Comparison of ENCODE assay signal across 8 cellular contexts in genomic region chr20:63980317-63980805, GRCh38. TPM values are rescaled to one million over a fixed set of nuclear protein-coding genes. Genes with fewer than 3 reads are reported as not detected.
A peak's percentile ranks its signal among the peaks of the same experiment; 100 is the strongest.
DNase-seq lines count a peak whose midpoint lies in the region; ATAC-seq, FAIRE-seq and TF ChIP-seq lines count a peak whose summit lies in the region.

No MANE protein-coding gene starts in this region.

- H3K9me3 ChIP-seq in adrenal gland (replicated peaks in 1 of 3) (no peaks in the 10 kb centered on the region), kidney (ENCODE audit: control insufficient read depth in 1 of 2, low read length in 2 of 2) (no peaks in the 10 kb centered on the region), stomach smooth muscle (ENCODE audit: control insufficient read depth in 2 of 2, low read length in 2 of 2) (no peaks in the 10 kb centered on the region)

- ATAC-seq in HG03342 (IDR thresholded peaks at IDR 0.05; ENCODE audit: unreplicated experiment), result no peak

- FAIRE-seq in kidney (lab: Jason Lieb, UNC), result no peak

- TF ChIP-seq POLR2A in adrenal gland (IDR thresholded peaks at IDR 0.05), result no peak

- H3K4me1 ChIP-seq in adrenal gland (replicated peaks in 1 of 2) (peaks cover 31 to 40% of the 10 kb centered on the region in 2 donors), kidney (ENCODE audit: control insufficient read depth in 1 of 2, insufficient read depth in 1 of 2, low read depth in 1 of 2, low read length in 2 of 2) (peaks cover 7 to 22% of the 10 kb centered on the region in 2 donors), stomach smooth muscle (ENCODE audit: control insufficient read depth, insufficient read depth, low read length) (peaks cover 39% of the 10 kb centered on the region)

- H3K9me3 Mint-ChIP-seq in IgD-negative memory B cell, result no peaks in the 10 kb centered on the region

- H3K36me3 ChIP-seq in adrenal gland (replicated peaks in 1 of 2) (peaks cover 0 to 18% of the 10 kb centered on the region in 2 donors), kidney (ENCODE audit: control insufficient read depth in 1 of 2, insufficient read depth in 2 of 2, low read length in 2 of 2) (peaks cover 9% of the 10 kb centered on the region in 2 donors), stomach smooth muscle (ENCODE audit: control insufficient read depth in 2 of 2, insufficient read depth in 2 of 2, low read length in 2 of 2) (peaks cover 13 to 14% of the 10 kb centered on the region in 2 donors)

- H3K4me1 Mint-ChIP-seq in IgD-negative memory B cell, result peaks cover 31 to 42% (median 32%) of the 10 kb centered on the region in 3 donors

- TF ChIP-seq CTCF in adrenal gland (IDR thresholded peaks at IDR 0.05) (no peak), kidney (IDR thresholded peaks at IDR 0.05; ENCODE audit: borderline replicate concordance, extremely low read depth, insufficient read depth) (no peak), GM20000 (IDR thresholded peaks at IDR 0.05; ENCODE audit: extremely low read depth, missing control alignments) (no peak)

- H3K27ac ChIP-seq in adrenal gland (peak overlapping the region in 3 of 5 donors; percentile 67 to 94 (median 85)), kidney (ENCODE audit: low read depth in 2 of 2, low read length in 2 of 2) (peak overlapping the region; percentile 33 to 39), stomach smooth muscle (ENCODE audit: low read length) (peak overlapping the region; percentile 76)

- H3K27ac Mint-ChIP-seq in IgD-negative memory B cell, result peak overlapping the region; percentile 82 to 96 (median 96)

- H3K27me3 ChIP-seq in adrenal gland (no peaks in the 10 kb centered on the region), stomach smooth muscle (ENCODE audit: control insufficient read depth in 1 of 2, insufficient read depth in 2 of 2, low read length in 2 of 2) (no peaks in the 10 kb centered on the region)

- H3K4me3 ChIP-seq in adrenal gland, result peak overlapping the region in 2 of 4 donors; percentile 88 to 96
- H3K4me3 ChIP-seq in kidney (ENCODE audit: low read length in 2 of 2), result peak overlapping the region; percentile 91 to 98
- H3K4me3 ChIP-seq in stomach smooth muscle (ENCODE audit: low read length in 2 of 2), result peak overlapping the region; percentile 45 to 98

- WGBS in adrenal gland, 4 donors, result 70 to 73% (median 72%) methylated on average over 8 to 15 of the region's 15 CpGs

- DNase-seq in activated naive CD4-positive, alpha-beta T cell treated with Interleukin-2 at 50 U/mL for 16 hours, result peak; percentile 41
- DNase-seq in activated naive CD4-positive, alpha-beta T cell treated with anti-CD3 and anti-CD28 coated beads, Interleukin-2, amount 50 U/mL, for 16 hours, result no peak
- DNase-seq in adrenal gland (no peak), kidney (peak; percentile 69), GM20000 (ENCODE audit: low spot score) (no peak)

- H3K4me3 Mint-ChIP-seq in IgD-negative memory B cell, result peak overlapping the region; percentile 88 to 98 (median 94)

- H3K9ac ChIP-seq in kidney (ENCODE audit: low read length in 2 of 2), result peak overlapping the region; percentile 13 to 92
- H3K9ac ChIP-seq in stomach smooth muscle (ENCODE audit: low read length in 2 of 2), result peak overlapping the region in 1 of 2 donors; percentile 2

- intact Hi-C loops in adrenal gland (cut with DNase I), result no loop called here
- intact Hi-C loops in kidney (cut with DNase I), result no loop called here

- H3K36me3 Mint-ChIP-seq in IgD-negative memory B cell, result peaks cover 4% of the 10 kb centered on the region

- no peaks in the 10 kb centered on the region for H3K27me3 Mint-ChIP-seq in IgD-negative memory B cell

RNA-seq across cellular contexts. Expression of gene PRPF6, which starts 0.6 kb away (rescaled TPM):
- polyA plus RNA-seq in IgD-negative memory B cell (106 TPM), adrenal gland (10 to 100 TPM; 48.3 to 49.8 (median 49.1) TPM), kidney (ENCODE audit: insufficient read depth, low read depth, low replicate concordance) (51.3 TPM)
- total RNA-seq in adrenal gland (10 to 100 TPM; 51.6 to 73.9 (median 58.4) TPM), kidney (73.3 TPM)

RNA-seq across cellular contexts. Expression of gene SAMD10, which starts 0.9 kb away (rescaled TPM):
- polyA plus RNA-seq in IgD-negative memory B cell, result 9.5 TPM
- 1 to 10 TPM; 1.1 to 8.8 (median 4.6) TPM for total RNA-seq in adrenal gland
- 1 to 10 TPM; 1.7 to 8.4 (median 4.4) TPM for polyA plus RNA-seq in adrenal gland
- 7.9 TPM for total RNA-seq in kidney
- polyA plus RNA-seq in kidney (ENCODE audit: insufficient read depth, low read depth, low replicate concordance), result 8.5 TPM

RNA-seq across cellular contexts. Expression of gene ZNF512B, which starts 10.6 kb away (rescaled TPM):
- polyA plus RNA-seq in IgD-negative memory B cell (0.30 TPM), adrenal gland (10 to 100 TPM in 2 of 3 donors, 1 to 10 TPM in 1; 3.5 to 39.4 (median 12.1) TPM), kidney (ENCODE audit: insufficient read depth, low read depth, low replicate concordance) (8.6 TPM)
- total RNA-seq in adrenal gland (10 to 100 TPM in 6 of 8 donors, 1 to 10 TPM in 2; 8.5 to 24.7 (median 13.9) TPM), kidney (19.2 TPM)

RNA-seq across cellular contexts. Expression of gene UCKL1, which starts 24.1 kb away (rescaled TPM):
- 67.9 TPM for polyA plus RNA-seq in IgD-negative memory B cell
- 10 to 100 TPM; 14.9 to 56.8 (median 37.2) TPM for total RNA-seq in adrenal gland
- polyA plus RNA-seq in adrenal gland, result 100 to 1,000 TPM in 1 of 3 donors, 10 to 100 TPM in 2; 12.1 to 101 (median 91.3) TPM
- total RNA-seq in kidney, result 39.8 TPM
- 39.3 TPM for polyA plus RNA-seq in kidney (ENCODE audit: insufficient read depth, low read depth, low replicate concordance)

RNA-seq across cellular contexts. Expression of gene C20orf204, which starts 55.6 kb away (rescaled TPM):
- not detected for polyA plus RNA-seq in IgD-negative memory B cell
- 1 to 10 TPM in 2 of 8 donors, under 1 TPM in 6; 0.13 to 1.9 (median 0.42) TPM for total RNA-seq in adrenal gland
- polyA plus RNA-seq in adrenal gland, result 1 to 10 TPM in 2 of 3 donors, under 1 TPM in 1; 0.05 to 4.8 (median 1.6) TPM
- total RNA-seq in kidney, result 2.4 TPM
- polyA plus RNA-seq in kidney (ENCODE audit: insufficient read depth, low read depth, low replicate concordance), result 0.75 TPM

Comparison
In these comparisons a context has a peak if more than half of its experiments do, and no peak if none do; other contexts are left out.
1. DNase-seq: peak in activated naive CD4-positive, alpha-beta T cell treated with Interleukin-2 at 50 U/mL for 16 hours (single experiment) and kidney (single experiment); none in activated naive CD4-positive, alpha-beta T cell treated with anti-CD3 and anti-CD28 coated beads, Interleukin-2, amount 50 U/mL, for 16 hours (single experiment), adrenal gland (0 of 7) and GM20000 (single experiment).
2. Peak in every context shown above with its lines, with median percentiles within 50 percentile points of each other: H3K27ac ChIP-seq.